ENCODE assay signal across 22 cellular contexts in the genomic region with DNA sequence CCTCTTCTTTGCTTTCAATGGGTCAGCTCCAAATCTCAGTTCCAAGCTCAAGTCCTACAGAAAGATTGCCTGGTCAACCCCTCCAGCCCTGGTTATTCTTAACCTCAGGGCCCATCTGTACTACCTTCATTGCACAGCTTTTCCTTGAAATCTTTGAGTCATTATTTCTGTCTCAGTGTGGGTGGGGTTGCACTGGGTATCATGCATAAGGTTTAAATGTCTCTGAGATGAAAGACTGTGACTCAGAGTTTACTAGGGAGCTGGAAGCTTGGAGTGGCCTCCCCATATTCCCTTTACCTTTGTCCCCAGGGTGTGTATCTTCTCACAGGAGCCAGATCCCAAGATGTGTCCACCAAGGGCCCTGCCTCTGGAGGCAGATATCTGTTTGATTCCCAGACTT. TPM values are rescaled to one million over a fixed set of nuclear protein-coding genes. Genes with fewer than 3 reads are reported as not detected.
A peak's percentile ranks its signal among the peaks of the same experiment; 100 is the strongest.
DNase-seq lines count a peak whose midpoint lies in the region; ATAC-seq and TF ChIP-seq lines count a peak whose summit lies in the region.
"Had no signal": no experiment of that assay in that cellular context is flagged by ENCODE, and none has a peak within 500 bp of the region (broad histone marks: within the 10 kb centered on the region; RNA-seq: fewer than 3 reads in every experiment).

No MANE protein-coding gene starts in this region.

- H3K9ac ChIP-seq in HCT116 (ENCODE audit: low read length) = no peak overlapping the region

- TF ChIP-seq EP300 in stomach (IDR thresholded peaks at IDR 0.05) = no peak

- peaks cover 1% of the 10 kb centered on the region for H3K27me3 Mint-ChIP-seq in activated CD8-positive, alpha-beta T cell treated with anti-CD3 and anti-CD28 coated beads for 36 hours
- peaks cover 7% of the 10 kb centered on the region for H3K27me3 Mint-ChIP-seq in activated CD8-positive, alpha-beta T cell treated with anti-CD3 and anti-CD28 coated beads, Interleukin-2, amount 10 ng/mL, durations not matched to agents 7 days and 5 days (ENCODE audit: low read depth)

- no peak overlapping the region for H3K27ac Mint-ChIP-seq in activated CD8-positive, alpha-beta T cell treated with anti-CD3 and anti-CD28 coated beads for 36 hours
- H3K27ac Mint-ChIP-seq in activated CD8-positive, alpha-beta T cell treated with anti-CD3 and anti-CD28 coated beads, Interleukin-2, amount 10 ng/mL, durations not matched to agents 7 days and 5 days = no peak overlapping the region
- H3K27ac Mint-ChIP-seq: IgD-negative memory B cell, nephron had no signal

- H3K9me3 ChIP-seq in HCT116 (ENCODE audit: control insufficient read depth in 1 of 2, insufficient read depth in 1 of 2, low read depth in 1 of 2, low read length in 2 of 2) (no peaks in the 10 kb centered on the region), stomach (no peaks in the 10 kb centered on the region)
- H3K9me3 ChIP-seq: upper lobe of left lung had no signal

- RAD21 ChIA-PET in HCT116 (lab: Charles Lee; ENCODE audit: low non-redundant PET in 1 of 2, low total read pairs in 2 of 2, uncharacterized antibody in 2 of 2, unreplicated experiment in 2 of 2) = no interaction called here

- H2AFZ ChIP-seq in HCT116 (ENCODE audit: low read depth, low read length, poor library complexity, severe bottlenecking) = no peak overlapping the region

- H3K4me3 ChIP-seq in HCT116 (replicated peaks in 1 of 2; ENCODE audit: low read depth in 1 of 2, low read length in 2 of 2) (no peak overlapping the region), fibroblast of mammary gland (ENCODE audit: control insufficient read depth, low read depth, low read length) (no peak overlapping the region), stomach (no peak overlapping the region)
- H3K4me3 ChIP-seq: dorsolateral prefrontal cortex, upper lobe of left lung had no signal

- no peak overlapping the region for H3K4me3 Mint-ChIP-seq in activated CD8-positive, alpha-beta T cell treated with anti-CD3 and anti-CD28 coated beads for 36 hours
- H3K4me3 Mint-ChIP-seq in activated CD8-positive, alpha-beta T cell treated with anti-CD3 and anti-CD28 coated beads, Interleukin-2, amount 10 ng/mL, durations not matched to agents 7 days and 5 days = no peak overlapping the region
- H3K4me3 Mint-ChIP-seq: nephron had no signal

- H3K9me2 ChIP-seq in HCT116 (ENCODE audit: insufficient read depth) = no peaks in the 10 kb centered on the region

- H3K79me2 ChIP-seq in HCT116 (ENCODE audit: insufficient read depth, low read length) = no peaks in the 10 kb centered on the region

- no peaks in the 10 kb centered on the region for H3K36me3 Mint-ChIP-seq in activated CD8-positive, alpha-beta T cell treated with anti-CD3 and anti-CD28 coated beads for 36 hours (ENCODE audit: low read depth)
- no peaks in the 10 kb centered on the region for H3K36me3 Mint-ChIP-seq in activated CD8-positive, alpha-beta T cell treated with anti-CD3 and anti-CD28 coated beads, Interleukin-2, amount 10 ng/mL, durations not matched to agents 7 days and 5 days (ENCODE audit: low read depth)
- H3K36me3 Mint-ChIP-seq: IgD-negative memory B cell had no signal

- peak; percentile 21 for DNase-seq in activated CD8-positive, alpha-beta T cell treated with anti-CD3 and anti-CD28 coated beads for 36 hours
- DNase-seq in activated CD8-positive, alpha-beta T cell treated with anti-CD3 and anti-CD28 coated beads, Interleukin-2, amount 10 ng/mL, durations not matched to agents 7 days and 5 days = no peak
- DNase-seq in HCT116 (ENCODE audit: low read depth, low spot score) (peak; percentile 8), fibroblast of mammary gland (ENCODE audit: low read depth) (peak; percentile 65), RKO (ENCODE audit: low spot score) (no peak), stomach (no peak)
- peak; percentile 24 for DNase-seq in stimulated activated CD8-positive, alpha-beta memory T cell treated with anti-CD3 and anti-CD28 coated beads, Interleukin-4, amount 100 ng/mL, for 48 hours
- DNase-seq: activated CD4-positive, alpha-beta T cell treated with anti-CD3 and anti-CD28 coated beads for 4 hours; activated gamma-delta T cell; amygdala; dorsolateral prefrontal cortex; left colon; MM.1S; NCI-H1694; posterior cingulate gyrus; SHP77; upper lobe of left lung had no signal

- peaks cover 6% of the 10 kb centered on the region for H3K4me1 Mint-ChIP-seq in activated CD8-positive, alpha-beta T cell treated with anti-CD3 and anti-CD28 coated beads for 36 hours (ENCODE audit: low read depth)
- no peaks in the 10 kb centered on the region for H3K4me1 Mint-ChIP-seq in activated CD8-positive, alpha-beta T cell treated with anti-CD3 and anti-CD28 coated beads, Interleukin-2, amount 10 ng/mL, durations not matched to agents 7 days and 5 days (ENCODE audit: low read depth)

- CTCF ChIA-PET in activated CD8-positive, alpha-beta T cell treated with anti-CD3 and anti-CD28 coated beads for 36 hours (lab: Charles Lee) = interaction anchor here (0.6 to 2.5 kb wide), 2 partner anchors 32 to 166 kb away, joined by 3 to 10 read pairs; no protein-coding TSS in a partner anchor
- CTCF ChIA-PET in activated CD8-positive, alpha-beta T cell treated with anti-CD3 and anti-CD28 coated beads, Interleukin-2, amount 10 ng/mL, durations not matched to agents 7 days and 5 days (lab: Charles Lee) = no interaction called here
- CTCF ChIA-PET in HCT116 (lab: Charles Lee) = no interaction called here

- no peak for TF ChIP-seq RAD21 in HCT116 (IDR thresholded peaks at IDR 0.05; ENCODE audit: low read depth)

- H4K20me1 ChIP-seq in HCT116 (ENCODE audit: insufficient read depth) = no peaks in the 10 kb centered on the region

- H3K4me2 ChIP-seq in HCT116 (ENCODE audit: low read length) = peak overlapping the region; percentile 33

- H3K27ac ChIP-seq in HCT116 (ENCODE audit: low read depth, low read length) = no peak overlapping the region
- H3K27ac ChIP-seq in stomach = no peak overlapping the region
- H3K27ac ChIP-seq: upper lobe of left lung had no signal

- BruUV-seq in HCT116 (replicated peaks; lab: Mats Ljungman, UMichigan) = no TSS peak

- peaks cover 0 to 9% of the 10 kb centered on the region in 2 experiments; a peak in 1 of 4 replicates for H3K4me1 ChIP-seq in HCT116 (ENCODE audit: control insufficient read depth in 1 of 2, insufficient read depth in 2 of 2, low read length in 2 of 2)
- H3K4me1 ChIP-seq in stomach = no peaks in the 10 kb centered on the region
- H3K4me1 ChIP-seq: upper lobe of left lung had no signal

- H3K27me3 ChIP-seq in HCT116 (ENCODE audit: insufficient read depth, low read length) = no peaks in the 10 kb centered on the region; the same call in 1 of the 2 replicates
- no peaks in the 10 kb centered on the region for H3K27me3 ChIP-seq in stomach
- H3K27me3 ChIP-seq: dorsolateral prefrontal cortex, upper lobe of left lung had no signal

- no peak for TF ChIP-seq POLR2A in HCT116 (IDR thresholded peaks at IDR 0.05; ENCODE audit: borderline replicate concordance, extremely low read depth, insufficient read depth, insufficient read length)
- TF ChIP-seq POLR2A in stomach (IDR thresholded peaks at IDR 0.05) = no peak

- no peaks in the 10 kb centered on the region for H3K9me3 Mint-ChIP-seq in activated CD8-positive, alpha-beta T cell treated with anti-CD3 and anti-CD28 coated beads for 36 hours
- H3K9me3 Mint-ChIP-seq in activated CD8-positive, alpha-beta T cell treated with anti-CD3 and anti-CD28 coated beads, Interleukin-2, amount 10 ng/mL, durations not matched to agents 7 days and 5 days (ENCODE audit: insufficient read depth) = no peaks in the 10 kb centered on the region
- H3K9me3 Mint-ChIP-seq: IgD-negative memory B cell, nephron had no signal

- POLR2A ChIA-PET in activated CD8-positive, alpha-beta T cell treated with anti-CD3 and anti-CD28 coated beads for 36 hours (lab: Charles Lee) = no interaction called here
- POLR2A ChIA-PET in activated CD8-positive, alpha-beta T cell treated with anti-CD3 and anti-CD28 coated beads, Interleukin-2, amount 10 ng/mL, durations not matched to agents 7 days and 5 days (lab: Charles Lee) = no interaction called here
- POLR2A ChIA-PET in HCT116 (lab: Charles Lee) = no interaction called here

- no peak for TF ChIP-seq CTCF in activated CD8-positive, alpha-beta T cell treated with anti-CD3 and anti-CD28 coated beads for 36 hours (IDR thresholded peaks at IDR 0.05)
- TF ChIP-seq CTCF in HCT116 (IDR thresholded peaks at IDR 0.05 in 2 of 3, conservative IDR thresholded peaks at IDR 0.05 in 1 of 3; ENCODE audit: borderline replicate concordance in 1 of 3, insufficient read depth in 1 of 3, low read depth in 2 of 3, low read length in 2 of 3) (no peak), fibroblast of mammary gland (conservative IDR thresholded peaks at IDR 0.05; ENCODE audit: control insufficient read depth, insufficient read depth, low read depth, low read length) (no peak), stomach (IDR thresholded peaks at IDR 0.05) (no peak)

- no peaks in the 10 kb centered on the region for H3K36me3 ChIP-seq in HCT116 (ENCODE audit: control insufficient read depth in 1 of 2, insufficient read depth in 2 of 2, low read length in 2 of 2)
- H3K36me3 ChIP-seq in stomach = no peaks in the 10 kb centered on the region
- H3K36me3 ChIP-seq: upper lobe of left lung had no signal

- intact Hi-C loops in activated CD8-positive, alpha-beta T cell treated with anti-CD3 and anti-CD28 coated beads for 36 hours (cut with micrococcal nuclease) = no loop called here
- intact Hi-C loops in HCT116 (cut with micrococcal nuclease) (no loop called here), stomach (cut with DNase I; ENCODE audit: low total_unique reads) (no loop called here)

- ATAC-seq in activated CD8-positive, alpha-beta T cell treated with anti-CD3 and anti-CD28 coated beads for 36 hours = peak; percentile 85
- no peak for ATAC-seq in activated CD8-positive, alpha-beta T cell treated with anti-CD3 and anti-CD28 coated beads, Interleukin-2, amount 10 ng/mL, durations not matched to agents 7 days and 5 days
- ATAC-seq in HCT116 (peak; percentile 20; the same call in 1 of the 2 replicates), HG02763 (IDR thresholded peaks at IDR 0.05; ENCODE audit: unreplicated experiment) (no peak)
- ATAC-seq: left colon had no signal

TF ChIP-seq in HCT116, 20 proteins besides CTCF, POLR2A, EP300 and RAD21 (continues in another document):
- TF ChIP-seq FOSL1 (IDR thresholded peaks at IDR 0.05; ENCODE audit: low read depth) = peak; percentile 44; the same call in 1 of the 2 replicates
- peak; percentile 36; the same call in 1 of the 2 replicates for TF ChIP-seq SP1 (IDR thresholded peaks at IDR 0.05; ENCODE audit: low read depth)

RNA-seq across cellular contexts. Expression of gene OR6V1, which starts 3.3 kb away (rescaled TPM):
- not detected for total RNA-seq in activated CD8-positive, alpha-beta T cell treated with anti-CD3 and anti-CD28 coated beads for 36 hours
- not detected for total RNA-seq in activated CD8-positive, alpha-beta T cell treated with anti-CD3 and anti-CD28 coated beads, Interleukin-2, amount 10 ng/mL, durations not matched to agents 7 days and 5 days
- total RNA-seq in HCT116 (2021; ENCODE audit: unreplicated experiment) = not detected
- not detected in 2 replicates for polyA plus RNA-seq in HCT116 (2012)
- total RNA-seq in stomach = not detected
- not detected for polyA plus RNA-seq in stomach
- total RNA-seq: dorsolateral prefrontal cortex, epithelial cell of proximal tubule, left colon, upper lobe of left lung had no signal
- polyA plus RNA-seq: BJ, IgD-negative memory B cell had no signal

RNA-seq across cellular contexts. Expression of gene OR9A2, which starts 21.9 kb away (rescaled TPM):
- total RNA-seq in activated CD8-positive, alpha-beta T cell treated with anti-CD3 and anti-CD28 coated beads for 36 hours = not detected
- not detected for total RNA-seq in activated CD8-positive, alpha-beta T cell treated with anti-CD3 and anti-CD28 coated beads, Interleukin-2, amount 10 ng/mL, durations not matched to agents 7 days and 5 days
- total RNA-seq in HCT116 (2021; ENCODE audit: unreplicated experiment) = not detected
- polyA plus RNA-seq in HCT116 (2012) = not detected in 2 replicates
- not detected for total RNA-seq in stomach
- polyA plus RNA-seq in stomach = not detected
- total RNA-seq: left colon, upper lobe of left lung had no signal
- polyA plus RNA-seq: BJ, IgD-negative memory B cell had no signal

Comparison
In these comparisons a context has a peak if more than half of its experiments do, and no peak if none do; other contexts are left out.
1. ATAC-seq: peak in activated CD8-positive, alpha-beta T cell treated with anti-CD3 and anti-CD28 coated beads for 36 hours (single experiment) and HCT116 (single experiment); none in activated CD8-positive, alpha-beta T cell treated with anti-CD3 and anti-CD28 coated beads, Interleukin-2, amount 10 ng/mL, durations not matched to agents 7 days and 5 days (single experiment) and HG02763 (single experiment).
2. DNase-seq: peak in activated CD8-positive, alpha-beta T cell treated with anti-CD3 and anti-CD28 coated beads for 36 hours (single experiment), HCT116 (single experiment), fibroblast of mammary gland (single experiment) and stimulated activated CD8-positive, alpha-beta memory T cell treated with anti-CD3 and anti-CD28 coated beads, Interleukin-4, amount 100 ng/mL, for 48 hours (single experiment); none in activated CD8-positive, alpha-beta T cell treated with anti-CD3 and anti-CD28 coated beads, Interleukin-2, amount 10 ng/mL, durations not matched to agents 7 days and 5 days (single experiment), RKO (single experiment) and stomach (single experiment).